ENCODE assay signal across 1 cellular context in the genomic region with DNA sequence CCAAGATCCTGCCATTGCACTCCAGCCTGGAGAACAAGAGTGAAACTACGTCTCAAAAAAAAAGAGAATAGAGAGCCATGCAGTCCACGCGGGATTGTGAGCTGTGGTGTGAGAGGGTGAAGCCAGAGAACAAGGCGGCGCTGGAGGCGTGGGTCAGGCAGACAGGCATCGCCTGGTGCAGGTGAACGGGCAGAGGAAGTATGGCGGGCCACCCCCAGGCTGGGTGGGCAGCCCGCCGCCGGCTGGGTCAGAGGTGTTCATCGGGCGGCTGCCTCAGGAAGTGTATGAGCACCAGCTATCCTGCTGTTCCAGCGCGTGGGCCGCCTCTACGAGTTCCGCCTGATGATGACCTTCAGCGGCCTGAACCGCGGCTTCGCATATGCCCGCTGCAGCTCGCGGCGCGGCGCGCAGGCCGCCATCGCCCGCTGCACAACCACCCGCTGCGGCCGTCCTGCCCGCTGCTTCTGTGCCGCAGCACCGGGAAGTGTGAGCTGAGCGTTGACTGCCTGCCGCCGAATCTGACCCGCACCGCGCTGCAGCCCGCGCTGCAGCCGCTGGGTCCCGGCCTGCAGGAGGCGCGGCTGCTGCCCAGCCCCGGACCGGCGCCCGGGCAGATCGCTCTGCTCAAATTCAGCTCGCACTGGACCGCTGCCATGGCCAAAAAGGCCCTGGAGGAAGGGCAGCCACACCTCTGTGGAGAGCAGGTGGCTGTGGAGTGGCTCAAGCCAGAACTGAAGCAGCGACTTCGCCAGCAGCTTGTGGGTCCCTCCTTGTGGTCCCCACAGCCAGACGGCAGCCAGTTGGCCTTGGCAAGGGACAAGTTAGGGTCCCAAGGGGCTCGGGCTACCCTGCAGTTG.
TF ChIP-seq lines count a peak whose summit lies in the region.

No MANE protein-coding gene starts in this region.

TF ChIP-seq in HEK293, 187 proteins besides CTCF, POLR2A, EP300 and RAD21 (continued from another document):
- TF ChIP-seq PATZ1 (tag by site-specific recombination; IDR thresholded peaks at IDR 0.05) (peak; percentile 49), YY1 (tag by site-specific recombination; IDR thresholded peaks at IDR 0.05) (peak; percentile 53; the same call in 1 of the 2 replicates), ZNF600 (tag by site-specific recombination; IDR thresholded peaks at IDR 0.05) (peak; percentile 30; the same call in 1 of the 2 replicates), SP2 (tag by site-specific recombination; IDR thresholded peaks at IDR 0.05) (peak; percentile 26; the same call in 1 of the 2 replicates), ZNF335 (tag by site-specific recombination; conservative IDR thresholded peaks at IDR 0.05) (peak; percentile 98), ZNF2 (tag by site-specific recombination; IDR thresholded peaks at IDR 0.05) (peak; percentile 53; the same call in 1 of the 2 replicates), ZFP69B (tag by site-specific recombination; IDR thresholded peaks at IDR 0.05) (peak; percentile 87), ZNF596 (tag by site-specific recombination; IDR thresholded peaks at IDR 0.05) (peak; percentile 37; the same call in 1 of the 2 replicates), KLF16 (tag by site-specific recombination; IDR thresholded peaks at IDR 0.05) (peak; percentile 8; the same call in 1 of the 2 replicates), ZBTB20 (tag by site-specific recombination; IDR thresholded peaks at IDR 0.05) (peak; percentile 92), HIC1 (tag by site-specific recombination; IDR thresholded peaks at IDR 0.05) (peak; percentile 60), YY2 (tag by site-specific recombination; IDR thresholded peaks at IDR 0.05) (peak; percentile 12; the same call in 1 of the 2 replicates), ZNF341 (tag by site-specific recombination; IDR thresholded peaks at IDR 0.05; ENCODE audit: low read depth) (peak; percentile 21; the same call in 1 of the 2 replicates), PBX3 (CRISPR knock-in tag; IDR thresholded peaks at IDR 0.05) (peak; percentile 88), ZNF660 (tag by site-specific recombination; IDR thresholded peaks at IDR 0.05) (peak; percentile 52; the same call in 1 of the 2 replicates)
- TF ChIP-seq, protein P1, sequence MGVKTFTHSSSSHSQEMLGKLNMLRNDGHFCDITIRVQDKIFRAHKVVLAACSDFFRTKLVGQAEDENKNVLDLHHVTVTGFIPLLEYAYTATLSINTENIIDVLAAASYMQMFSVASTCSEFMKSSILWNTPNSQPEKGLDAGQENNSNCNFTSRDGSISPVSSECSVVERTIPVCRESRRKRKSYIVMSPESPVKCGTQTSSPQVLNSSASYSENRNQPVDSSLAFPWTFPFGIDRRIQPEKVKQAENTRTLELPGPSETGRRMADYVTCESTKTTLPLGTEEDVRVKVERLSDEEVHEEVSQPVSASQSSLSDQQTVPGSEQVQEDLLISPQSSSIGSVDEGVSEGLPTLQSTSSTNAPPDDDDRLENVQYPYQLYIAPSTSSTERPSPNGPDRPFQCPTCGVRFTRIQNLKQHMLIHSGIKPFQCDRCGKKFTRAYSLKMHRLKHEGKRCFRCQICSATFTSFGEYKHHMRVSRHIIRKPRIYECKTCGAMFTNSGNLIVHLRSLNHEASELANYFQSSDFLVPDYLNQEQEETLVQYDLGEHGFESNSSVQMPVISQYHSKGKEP (tag by site-specific recombination; IDR thresholded peaks at IDR 0.05): peak; percentile 94; the same call in 1 of the 2 replicates
